Comparison of ENCODE assay signal across 8 cellular contexts in genomic region chr22:20524004-20524481, GRCh38. TPM values are rescaled to one million over a fixed set of nuclear protein-coding genes. Genes with fewer than 3 reads are reported as not detected.
DNase-seq lines count a peak whose midpoint lies in the region; ATAC-seq and TF ChIP-seq lines count a peak whose summit lies in the region.

No MANE protein-coding gene starts in this region.

- H3K4me1 Mint-ChIP-seq in CD4-positive, CD25-positive, alpha-beta regulatory T cell: peaks cover 35 to 80% (median 59%) of the 10 kb centered on the region in 4 donors
- H3K4me1 Mint-ChIP-seq in activated T-cell treated with anti-CD3 and anti-CD28 coated beads, Interleukin-2, amount 50 U/mL, for 4 hours (ENCODE audit: low read depth): peaks cover 67% of the 10 kb centered on the region
- peaks cover 34% of the 10 kb centered on the region for H3K4me1 Mint-ChIP-seq in memory B cell

- peak overlapping the region; percentile 69 for H3K4me3 ChIP-seq in CD4-positive, CD25-positive, alpha-beta regulatory T cell (ENCODE audit: low read depth, low read length)
- H3K4me3 ChIP-seq in suprapubic skin: no peak overlapping the region

- peak overlapping the region; percentile 78 to 90 (median 82) for H3K27ac Mint-ChIP-seq in CD4-positive, CD25-positive, alpha-beta regulatory T cell
- H3K27ac Mint-ChIP-seq in memory B cell: peak overlapping the region; percentile 50

- H3K9me3 Mint-ChIP-seq in CD4-positive, CD25-positive, alpha-beta regulatory T cell: no peaks in the 10 kb centered on the region
- no peaks in the 10 kb centered on the region for H3K9me3 Mint-ChIP-seq in activated T-cell treated with anti-CD3 and anti-CD28 coated beads, Interleukin-2, amount 50 U/mL, for 4 hours
- no peaks in the 10 kb centered on the region for H3K9me3 Mint-ChIP-seq in memory B cell

- TF ChIP-seq POLR2A in suprapubic skin (IDR thresholded peaks at IDR 0.05): no peak

- 0% methylated on average over 1 of the region's 1 CpG for WGBS in suprapubic skin

- TF ChIP-seq EP300 in suprapubic skin (IDR thresholded peaks at IDR 0.05): no peak

- no peaks in the 10 kb centered on the region for H3K9me3 ChIP-seq in CD4-positive, CD25-positive, alpha-beta regulatory T cell (ENCODE audit: control insufficient read depth in 2 of 2, low read length in 2 of 2)
- H3K9me3 ChIP-seq in suprapubic skin: no peaks in the 10 kb centered on the region

- peak overlapping the region; percentile 74 for H3K27ac ChIP-seq in CD4-positive, CD25-positive, alpha-beta regulatory T cell (ENCODE audit: insufficient read depth, low read length, poor library complexity, severe bottlenecking)
- no peak overlapping the region for H3K27ac ChIP-seq in suprapubic skin

- TF ChIP-seq CTCF in suprapubic skin (IDR thresholded peaks at IDR 0.05): no peak

- ATAC-seq in CD4-positive, CD25-positive, alpha-beta regulatory T cell (ENCODE audit: low read depth in 2 of 2): peak; percentile 54 to 57
- ATAC-seq in HG03135 (IDR thresholded peaks at IDR 0.05; ENCODE audit: unreplicated experiment): peak; percentile 38
- ATAC-seq in activated T-cell treated with anti-CD3 and anti-CD28 coated beads, Interleukin-2, amount 50 U/mL, for 4 hours: peak; percentile 35 to 41
- ATAC-seq in memory B cell (ENCODE audit: low read depth): no peak
- no peak for ATAC-seq in GM18502 (IDR thresholded peaks at IDR 0.05; ENCODE audit: poor library complexity, unreplicated experiment)

- H3K36me3 Mint-ChIP-seq in CD4-positive, CD25-positive, alpha-beta regulatory T cell: peaks cover 27% of the 10 kb centered on the region
- peaks cover 29% of the 10 kb centered on the region for H3K36me3 Mint-ChIP-seq in activated T-cell treated with anti-CD3 and anti-CD28 coated beads, Interleukin-2, amount 50 U/mL, for 4 hours (ENCODE audit: insufficient read depth)
- peaks cover 27% of the 10 kb centered on the region for H3K36me3 Mint-ChIP-seq in memory B cell

- DNase-seq in CD4-positive, CD25-positive, alpha-beta regulatory T cell: peak in 2 of 3 donors; percentile 20 to 28
- DNase-seq in activated T-cell treated with anti-CD3 and anti-CD28 coated beads, Interleukin-2, amount 50 U/mL, for 4 hours: no peak
- DNase-seq in memory B cell (ENCODE audit: low spot score in 2 of 2) (no peak), suprapubic skin (ENCODE audit: low spot score in 2 of 2) (no peak), NOMO-1 (lab: John Stamatoyannopoulos, UW; ENCODE audit: unreplicated experiment in 2 of 2) (no peak), NCI-H1417 treated with DMSO at 0.1 percent for 48 hours (lab: John Stamatoyannopoulos, UW) (no peak)

- no peaks in the 10 kb centered on the region for H3K27me3 Mint-ChIP-seq in CD4-positive, CD25-positive, alpha-beta regulatory T cell
- no peaks in the 10 kb centered on the region for H3K27me3 Mint-ChIP-seq in activated T-cell treated with anti-CD3 and anti-CD28 coated beads, Interleukin-2, amount 50 U/mL, for 4 hours (ENCODE audit: low read depth)
- no peaks in the 10 kb centered on the region for H3K27me3 Mint-ChIP-seq in memory B cell

- H3K36me3 ChIP-seq in CD4-positive, CD25-positive, alpha-beta regulatory T cell (ENCODE audit: control insufficient read depth, insufficient read depth, low read length): peaks cover 44% of the 10 kb centered on the region
- peaks cover 33% of the 10 kb centered on the region for H3K36me3 ChIP-seq in suprapubic skin

- H3K4me3 Mint-ChIP-seq in CD4-positive, CD25-positive, alpha-beta regulatory T cell: peak overlapping the region; percentile 48 to 95 (median 76)
- peak overlapping the region; percentile 33 for H3K4me3 Mint-ChIP-seq in activated T-cell treated with anti-CD3 and anti-CD28 coated beads, Interleukin-2, amount 50 U/mL, for 4 hours
- H3K4me3 Mint-ChIP-seq in memory B cell: no peak overlapping the region

- peaks cover 56% of the 10 kb centered on the region for H3K4me1 ChIP-seq in CD4-positive, CD25-positive, alpha-beta regulatory T cell (ENCODE audit: control insufficient read depth, insufficient read depth, low read length, poor library complexity, severe bottlenecking)
- peaks cover 33% of the 10 kb centered on the region for H3K4me1 ChIP-seq in suprapubic skin

- H3K27me3 ChIP-seq in CD4-positive, CD25-positive, alpha-beta regulatory T cell (ENCODE audit: control insufficient read depth, insufficient read depth, low read length): no peaks in the 10 kb centered on the region
- H3K27me3 ChIP-seq in suprapubic skin: no peaks in the 10 kb centered on the region

RNA-seq across cellular contexts. Expression of gene MED15, which starts 16.6 kb away (rescaled TPM):
- 397 TPM for total RNA-seq in CD4-positive, CD25-positive, alpha-beta regulatory T cell
- 10 to 100 TPM; 35.1 to 43.0 (median 38.5) TPM for polyA plus RNA-seq in CD4-positive, CD25-positive, alpha-beta regulatory T cell
- total RNA-seq in activated T-cell treated with anti-CD3 and anti-CD28 coated beads, Interleukin-2, amount 50 U/mL, for 4 hours: 10 to 100 TPM; 83.2 to 90.5 (median 84.0) TPM
- total RNA-seq in suprapubic skin: 100 to 1,000 TPM in 1 of 4 donors, 10 to 100 TPM in 3; 59.8 to 163 (median 70.8) TPM

RNA-seq across cellular contexts. Expression of gene KLHL22, which starts 28.4 kb away (rescaled TPM):
- 55.6 TPM for total RNA-seq in CD4-positive, CD25-positive, alpha-beta regulatory T cell
- polyA plus RNA-seq in CD4-positive, CD25-positive, alpha-beta regulatory T cell: 10 to 100 TPM; 40.1 to 48.1 (median 42.4) TPM
- total RNA-seq in activated T-cell treated with anti-CD3 and anti-CD28 coated beads, Interleukin-2, amount 50 U/mL, for 4 hours: 1 to 10 TPM; 4.6 to 5.8 (median 5.7) TPM
- 10 to 100 TPM; 12.3 to 29.7 (median 18.3) TPM for total RNA-seq in suprapubic skin

Comparison
In these comparisons a context has a peak if more than half of its experiments do, and no peak if none do; other contexts are left out.
1. ATAC-seq: peak in CD4-positive, CD25-positive, alpha-beta regulatory T cell (2 of 2), HG03135 (single experiment) and activated T-cell treated with anti-CD3 and anti-CD28 coated beads, Interleukin-2, amount 50 U/mL, for 4 hours (2 of 2); none in memory B cell (single experiment) and GM18502 (single experiment).
2. DNase-seq: peak in CD4-positive, CD25-positive, alpha-beta regulatory T cell (2 of 3); none in activated T-cell treated with anti-CD3 and anti-CD28 coated beads, Interleukin-2, amount 50 U/mL, for 4 hours (single experiment), memory B cell (0 of 2), suprapubic skin (0 of 2), NOMO-1 (0 of 2) and NCI-H1417 treated with DMSO at 0.1 percent for 48 hours (single experiment).